ENCODE assay signal across 13 cellular contexts in genomic region chrX:72048515-72049455, GRCh38.
A peak's percentile ranks its signal among the peaks of the same experiment; 100 is the strongest.
DNase-seq lines count a peak whose midpoint lies in the region; ATAC-seq, FAIRE-seq and TF ChIP-seq lines count a peak whose summit lies in the region.
"Had no signal": no experiment of that assay in that cellular context is flagged by ENCODE, and none has a peak within 500 bp of the region (broad histone marks: within the 10 kb centered on the region; RNA-seq: fewer than 3 reads in every experiment).

No MANE protein-coding gene starts in this region.

- peak; percentile 14 for DNase-seq in activated CD4-positive, alpha-beta memory T cell treated with anti-CD3 and anti-CD28 coated beads for 36 hours
- no peak for DNase-seq in activated CD4-positive, alpha-beta memory T cell treated with anti-CD3 and anti-CD28 coated beads, Interleukin-2, amount 10 ng/mL, durations not matched to agents 7 days and 5 days
- DNase-seq in MM.1S = no peak
- peak; percentile 43 for DNase-seq in activated CD8-positive, alpha-beta memory T cell treated with anti-CD3 and anti-CD28 coated beads, Interleukin-2, amount 10 ng/mL, durations not matched to agents 7 days and 5 days
- peak; percentile 89 for DNase-seq in small intestine
- no peak for DNase-seq in T1000 (lab: John Stamatoyannopoulos, UW)
- no peak for DNase-seq in SHP77 (lab: John Stamatoyannopoulos, UW)
- DNase-seq: CD4-positive, CD25-positive, alpha-beta regulatory T cell had no signal

- H3K27me3 ChIP-seq in MM.1S (replicated peaks; ENCODE audit: insufficient read depth, low read length) = no peaks in the 10 kb centered on the region
- H3K27me3 ChIP-seq in small intestine (ENCODE audit: control insufficient read depth in 2 of 2, insufficient read depth in 2 of 2, low read length in 2 of 2) = peaks cover 0 to 2% of the 10 kb centered on the region in 2 donors
- H3K27me3 ChIP-seq: cardiac muscle cell had no signal

- WGBS in small intestine, 3 donors = 47 to 68% (median 53%) methylated on average over 7 to 8 of the region's 8 CpGs

- no peaks in the 10 kb centered on the region for H3K9me3 Mint-ChIP-seq in activated CD4-positive, alpha-beta memory T cell treated with anti-CD3 and anti-CD28 coated beads for 36 hours
- no peaks in the 10 kb centered on the region for H3K9me3 Mint-ChIP-seq in activated CD4-positive, alpha-beta memory T cell treated with anti-CD3 and anti-CD28 coated beads, Interleukin-2, amount 10 ng/mL, durations not matched to agents 7 days and 5 days
- H3K9me3 Mint-ChIP-seq in activated CD8-positive, alpha-beta memory T cell treated with anti-CD3 and anti-CD28 coated beads, Interleukin-2, amount 10 ng/mL, durations not matched to agents 7 days and 5 days (ENCODE audit: low read depth) = no peaks in the 10 kb centered on the region
- H3K9me3 Mint-ChIP-seq: nephron had no signal

- H3K9ac ChIP-seq in MM.1S (ENCODE audit: low read length) = no peak overlapping the region

- H3K79me2 ChIP-seq in MM.1S (ENCODE audit: low read length) = no peaks in the 10 kb centered on the region

- H3K27me3 Mint-ChIP-seq in activated CD4-positive, alpha-beta memory T cell treated with anti-CD3 and anti-CD28 coated beads for 36 hours = no peaks in the 10 kb centered on the region
- peaks cover 15% of the 10 kb centered on the region for H3K27me3 Mint-ChIP-seq in activated CD4-positive, alpha-beta memory T cell treated with anti-CD3 and anti-CD28 coated beads, Interleukin-2, amount 10 ng/mL, durations not matched to agents 7 days and 5 days
- H3K27me3 Mint-ChIP-seq in activated CD8-positive, alpha-beta memory T cell treated with anti-CD3 and anti-CD28 coated beads, Interleukin-2, amount 10 ng/mL, durations not matched to agents 7 days and 5 days = peaks cover 24% of the 10 kb centered on the region
- H3K27me3 Mint-ChIP-seq: CD4-positive, CD25-positive, alpha-beta regulatory T cell had no signal

- H3K4me1 ChIP-seq in MM.1S (ENCODE audit: low read length) (no peaks in the 10 kb centered on the region), small intestine (ENCODE audit: control insufficient read depth in 2 of 2, insufficient read depth in 1 of 2, low read depth in 1 of 2, low read length in 1 of 2) (no peaks in the 10 kb centered on the region)

- H2AFZ ChIP-seq in MM.1S (ENCODE audit: low read length) = no peak overlapping the region

- CTCF ChIA-PET in activated CD4-positive, alpha-beta memory T cell treated with anti-CD3 and anti-CD28 coated beads for 36 hours (lab: Charles Lee) = interaction anchor here (1.4 kb wide), 1 partner anchor 78 kb away, joined by 3 read pairs; no protein-coding TSS in a partner anchor
- CTCF ChIA-PET in activated CD4-positive, alpha-beta memory T cell treated with anti-CD3 and anti-CD28 coated beads, Interleukin-2, amount 10 ng/mL, durations not matched to agents 7 days and 5 days (lab: Charles Lee) = interaction anchor here (0.8 to 1.0 kb wide), 2 partner anchors 76 to 78 kb away, joined by 3 read pairs; no protein-coding TSS in a partner anchor
- CTCF ChIA-PET in activated CD8-positive, alpha-beta memory T cell treated with anti-CD3 and anti-CD28 coated beads, Interleukin-2, amount 10 ng/mL, durations not matched to agents 7 days and 5 days (lab: Charles Lee) = interaction anchor here (1.3 to 3.9 kb wide), 2 partner anchors 73 to 77 kb away, joined by 6 to 24 read pairs; no protein-coding TSS in a partner anchor

- no peak overlapping the region for H3K27ac ChIP-seq in MM.1S (ENCODE audit: low read length)
- H3K27ac ChIP-seq in small intestine (ENCODE audit: low read depth in 1 of 2, low read length in 1 of 2) = no peak overlapping the region
- H3K27ac ChIP-seq: cardiac muscle cell had no signal

- POLR2A ChIA-PET in activated CD4-positive, alpha-beta memory T cell treated with anti-CD3 and anti-CD28 coated beads for 36 hours (lab: Charles Lee) = no interaction called here
- POLR2A ChIA-PET in activated CD4-positive, alpha-beta memory T cell treated with anti-CD3 and anti-CD28 coated beads, Interleukin-2, amount 10 ng/mL, durations not matched to agents 7 days and 5 days (lab: Charles Lee) = no interaction called here

- no peaks in the 10 kb centered on the region for H3K9me2 ChIP-seq in MM.1S (replicated peaks; ENCODE audit: insufficient read depth, low read length)

- intact Hi-C loops in activated CD4-positive, alpha-beta memory T cell treated with anti-CD3 and anti-CD28 coated beads for 36 hours (cut with micrococcal nuclease) = no loop called here

- H3K4me3 Mint-ChIP-seq in activated CD4-positive, alpha-beta memory T cell treated with anti-CD3 and anti-CD28 coated beads for 36 hours = no peak overlapping the region
- H3K4me3 Mint-ChIP-seq in activated CD4-positive, alpha-beta memory T cell treated with anti-CD3 and anti-CD28 coated beads, Interleukin-2, amount 10 ng/mL, durations not matched to agents 7 days and 5 days = no peak overlapping the region
- no peak overlapping the region for H3K4me3 Mint-ChIP-seq in activated CD8-positive, alpha-beta memory T cell treated with anti-CD3 and anti-CD28 coated beads, Interleukin-2, amount 10 ng/mL, durations not matched to agents 7 days and 5 days
- H3K4me3 Mint-ChIP-seq: CD4-positive, CD25-positive, alpha-beta regulatory T cell; nephron had no signal

- H3F3A ChIP-seq in MM.1S (ENCODE audit: insufficient read depth, low read length) = no peaks in the 10 kb centered on the region

- no peak overlapping the region for H3K4me2 ChIP-seq in MM.1S (ENCODE audit: low read depth, low read length)

- peak; percentile 22; the same call in 1 of the 2 replicates for TF ChIP-seq CTCF in MM.1S (IDR thresholded peaks at IDR 0.05; ENCODE audit: low read length)

- H3K4me1 Mint-ChIP-seq in activated CD4-positive, alpha-beta memory T cell treated with anti-CD3 and anti-CD28 coated beads for 36 hours (ENCODE audit: low read depth) = peaks cover 25% of the 10 kb centered on the region
- H3K4me1 Mint-ChIP-seq in activated CD4-positive, alpha-beta memory T cell treated with anti-CD3 and anti-CD28 coated beads, Interleukin-2, amount 10 ng/mL, durations not matched to agents 7 days and 5 days = peaks cover 30% of the 10 kb centered on the region
- H3K4me1 Mint-ChIP-seq in activated CD8-positive, alpha-beta memory T cell treated with anti-CD3 and anti-CD28 coated beads, Interleukin-2, amount 10 ng/mL, durations not matched to agents 7 days and 5 days = peaks cover 12% of the 10 kb centered on the region

- no peaks in the 10 kb centered on the region for H3K36me3 Mint-ChIP-seq in activated CD4-positive, alpha-beta memory T cell treated with anti-CD3 and anti-CD28 coated beads for 36 hours
- no peaks in the 10 kb centered on the region for H3K36me3 Mint-ChIP-seq in activated CD4-positive, alpha-beta memory T cell treated with anti-CD3 and anti-CD28 coated beads, Interleukin-2, amount 10 ng/mL, durations not matched to agents 7 days and 5 days (ENCODE audit: low read depth)
- no peaks in the 10 kb centered on the region for H3K36me3 Mint-ChIP-seq in activated CD8-positive, alpha-beta memory T cell treated with anti-CD3 and anti-CD28 coated beads, Interleukin-2, amount 10 ng/mL, durations not matched to agents 7 days and 5 days
- H3K36me3 Mint-ChIP-seq: CD4-positive, CD25-positive, alpha-beta regulatory T cell had no signal

- no peak for ATAC-seq in activated CD8-positive, alpha-beta memory T cell treated with anti-CD3 and anti-CD28 coated beads, Interleukin-2, amount 10 ng/mL, durations not matched to agents 7 days and 5 days
- no peak for ATAC-seq in HG03354 (IDR thresholded peaks at IDR 0.05; ENCODE audit: poor library complexity, severe bottlenecking, unreplicated experiment)

- no peaks in the 10 kb centered on the region for H4K20me1 ChIP-seq in MM.1S (ENCODE audit: insufficient read depth, low read length)

- H3K27ac Mint-ChIP-seq in activated CD4-positive, alpha-beta memory T cell treated with anti-CD3 and anti-CD28 coated beads for 36 hours = no peak overlapping the region
- no peak overlapping the region for H3K27ac Mint-ChIP-seq in activated CD4-positive, alpha-beta memory T cell treated with anti-CD3 and anti-CD28 coated beads, Interleukin-2, amount 10 ng/mL, durations not matched to agents 7 days and 5 days
- H3K27ac Mint-ChIP-seq in activated CD8-positive, alpha-beta memory T cell treated with anti-CD3 and anti-CD28 coated beads, Interleukin-2, amount 10 ng/mL, durations not matched to agents 7 days and 5 days = no peak overlapping the region
- H3K27ac Mint-ChIP-seq: CD4-positive, CD25-positive, alpha-beta regulatory T cell had no signal

- H3K4me3 ChIP-seq in MM.1S (ENCODE audit: low read length) = no peak overlapping the region
- no peak overlapping the region for H3K4me3 ChIP-seq in small intestine (ENCODE audit: low read depth in 1 of 2, low read length in 2 of 2)
- H3K4me3 ChIP-seq: cardiac muscle cell had no signal

- H3K36me3 ChIP-seq in MM.1S (replicated peaks; ENCODE audit: insufficient read depth, low read length) (no peaks in the 10 kb centered on the region), small intestine (ENCODE audit: control insufficient read depth in 2 of 2, insufficient read depth in 2 of 2, low read length in 2 of 2) (no peaks in the 10 kb centered on the region)
- H3K36me3 ChIP-seq: cardiac muscle cell had no signal

- no peak for FAIRE-seq in small intestine (lab: Jason Lieb, UNC)
- FAIRE-seq: keratinocyte, TTC549 had no signal

- no peaks in the 10 kb centered on the region for H3K9me3 ChIP-seq in MM.1S (replicated peaks; ENCODE audit: insufficient read depth, low read length)
- no peaks in the 10 kb centered on the region for H3K9me3 ChIP-seq in small intestine (ENCODE audit: control insufficient read depth, low read depth)

Comparison
In these comparisons a context has a peak if more than half of its experiments do, and no peak if none do; other contexts are left out.
1. DNase-seq: peak in activated CD4-positive, alpha-beta memory T cell treated with anti-CD3 and anti-CD28 coated beads for 36 hours (single experiment), activated CD8-positive, alpha-beta memory T cell treated with anti-CD3 and anti-CD28 coated beads, Interleukin-2, amount 10 ng/mL, durations not matched to agents 7 days and 5 days (single experiment) and small intestine (single experiment); none in activated CD4-positive, alpha-beta memory T cell treated with anti-CD3 and anti-CD28 coated beads, Interleukin-2, amount 10 ng/mL, durations not matched to agents 7 days and 5 days (single experiment), MM.1S (single experiment), T1000 (single experiment) and SHP77 (0 of 2).